Comparison of ENCODE assay signal across 8 cellular contexts in genomic region chr1:206556047-206556747, GRCh38. TPM values are rescaled to one million over a fixed set of nuclear protein-coding genes. Genes with fewer than 3 reads are reported as not detected.
DNase-seq lines count a peak whose midpoint lies in the region; ATAC-seq and TF ChIP-seq lines count a peak whose summit lies in the region.

No MANE protein-coding gene starts in this region.

- no peak for TF ChIP-seq CTCF in dorsolateral prefrontal cortex (IDR thresholded peaks at IDR 0.05 in 54 of 56, conservative IDR thresholded peaks at IDR 0.05 in 2 of 56; ENCODE audit: low read depth in 1 of 56, partially characterized antibody in 56 of 56)

- no peaks in the 10 kb centered on the region for H3K27me3 ChIP-seq in dorsolateral prefrontal cortex

- H3K4me1 Mint-ChIP-seq in stimulated activated memory B cell treated with anti-CD40 and anti-IgM and Interleukin-4, amounts not matched to agents 10 μg/mL and 1 μg/mL and 100 μg/mL, for 72 hours, result peaks cover 58% of the 10 kb centered on the region

- DNase-seq in NCI-H345 (lab: John Stamatoyannopoulos, UW), result peak; percentile 12
- no peak for DNase-seq in NCI-H345 treated with DMSO at 0.1 percent for 48 hours (lab: John Stamatoyannopoulos, UW; ENCODE audit: unreplicated experiment)
- peak; percentile 35 to 66 for DNase-seq in NCI-H526 (lab: John Stamatoyannopoulos, UW)
- DNase-seq in dorsolateral prefrontal cortex, result no peak
- no peak for DNase-seq in GF-D8 (lab: John Stamatoyannopoulos, UW)

- intact Hi-C loops in dorsolateral prefrontal cortex (cut with DNase I), result loop anchor here in 1 of 2 donors (5.0 kb wide), 1 partner anchor 54 kb away; no protein-coding TSS in a partner anchor

- H3K9me3 Mint-ChIP-seq in stimulated activated memory B cell treated with anti-CD40 and anti-IgM and Interleukin-4, amounts not matched to agents 10 μg/mL and 1 μg/mL and 100 μg/mL, for 72 hours, result no peaks in the 10 kb centered on the region

- H3K4me3 ChIP-seq in dorsolateral prefrontal cortex, result peak overlapping the region in 39 of 59 donors; percentile 50 to 95 (median 73)

- H3K27ac ChIP-seq in dorsolateral prefrontal cortex, result peak overlapping the region in 49 of 59 donors; percentile 7 to 91 (median 77)

- peaks cover 16% of the 10 kb centered on the region for H3K36me3 Mint-ChIP-seq in stimulated activated memory B cell treated with anti-CD40 and anti-IgM and Interleukin-4, amounts not matched to agents 10 μg/mL and 1 μg/mL and 100 μg/mL, for 72 hours

- peak overlapping the region; percentile 97 for H3K27ac Mint-ChIP-seq in stimulated activated memory B cell treated with anti-CD40 and anti-IgM and Interleukin-4, amounts not matched to agents 10 μg/mL and 1 μg/mL and 100 μg/mL, for 72 hours

- H3K4me3 Mint-ChIP-seq in stimulated activated memory B cell treated with anti-CD40 and anti-IgM and Interleukin-4, amounts not matched to agents 10 μg/mL and 1 μg/mL and 100 μg/mL, for 72 hours, result peak overlapping the region; percentile 99

- no peak for ATAC-seq in stimulated activated memory B cell treated with anti-CD40 and anti-IgM and Interleukin-4, amounts not matched to agents 10 μg/mL and 1 μg/mL and 100 μg/mL, for 72 hours
- ATAC-seq in GM19023 (IDR thresholded peaks at IDR 0.05; ENCODE audit: unreplicated experiment), result no peak
- no peak for ATAC-seq in HG02588 (IDR thresholded peaks at IDR 0.05; ENCODE audit: unreplicated experiment)

- H3K27me3 Mint-ChIP-seq in stimulated activated memory B cell treated with anti-CD40 and anti-IgM and Interleukin-4, amounts not matched to agents 10 μg/mL and 1 μg/mL and 100 μg/mL, for 72 hours, result no peaks in the 10 kb centered on the region

RNA-seq across cellular contexts. Expression of gene RASSF5, which starts 48.9 kb away (rescaled TPM):
- total RNA-seq in dorsolateral prefrontal cortex, result 10 to 100 TPM in 118 of 120 experiments, 1 to 10 TPM in 2; 7.5 to 31.8 (median 17.5) TPM

RNA-seq across cellular contexts. Expression of gene EIF2D, which starts 56.1 kb away (rescaled TPM):
- 10 to 100 TPM; 19.2 to 56.2 (median 35.0) TPM for total RNA-seq in dorsolateral prefrontal cortex

Comparison
In these comparisons a context has a peak if more than half of its experiments do, and no peak if none do; other contexts are left out.
1. DNase-seq: peak in NCI-H345 (single experiment) and NCI-H526 (2 of 2); none in NCI-H345 treated with DMSO at 0.1 percent for 48 hours (single experiment), dorsolateral prefrontal cortex (0 of 10) and GF-D8 (single experiment).